Comparison of ENCODE assay signal across 8 cellular contexts in genomic region chr10:78215645-78216044, GRCh38.
DNase-seq lines count a peak whose midpoint lies in the region; ATAC-seq and TF ChIP-seq lines count a peak whose summit lies in the region.

No MANE protein-coding gene starts in this region.

- H3K79me2 ChIP-seq in OCI-LY3 (ENCODE audit: low read length), result peaks cover 63% of the 10 kb centered on the region

- H3K4me2 ChIP-seq in OCI-LY3 (ENCODE audit: low read length), result peak overlapping the region; percentile 45

- TF ChIP-seq EP300 in gastroesophageal sphincter (IDR thresholded peaks at IDR 0.05), result no peak

- H3K27me3 ChIP-seq in OCI-LY3 (ENCODE audit: low read depth, low read length) (no peaks in the 10 kb centered on the region), gastroesophageal sphincter (no peaks in the 10 kb centered on the region), psoas muscle (ENCODE audit: insufficient read depth in 3 of 3, low read length in 2 of 3) (no peaks in the 10 kb centered on the region)

- H3K9ac ChIP-seq in OCI-LY3 (ENCODE audit: low read length), result peak overlapping the region; percentile 6; the same call in 1 of the 2 replicates

- no peak overlapping the region for H3K27ac ChIP-seq in OCI-LY3 (ENCODE audit: low read length)
- H3K27ac ChIP-seq in gastroesophageal sphincter, result peak overlapping the region; percentile 61 to 88 (median 80)
- no peak overlapping the region for H3K27ac ChIP-seq in psoas muscle

- intact Hi-C loops in psoas muscle (cut with DNase I), result loop anchor here (5.0 to 10.0 kb wide), 2 partner anchors 439 to 982 kb away; no protein-coding TSS in a partner anchor

- no peaks in the 10 kb centered on the region for H4K20me1 ChIP-seq in OCI-LY3 (ENCODE audit: insufficient read depth, low read length)

- TF ChIP-seq CTCF in OCI-LY3 (IDR thresholded peaks at IDR 0.05; ENCODE audit: low read depth, low read length), result no peak
- peak in 2 of 4 experiments; percentile 11 to 12 for TF ChIP-seq CTCF in gastroesophageal sphincter (IDR thresholded peaks at IDR 0.05)
- TF ChIP-seq CTCF in psoas muscle (IDR thresholded peaks at IDR 0.05), result no peak

- H3K36me3 ChIP-seq in OCI-LY3 (replicated peaks; ENCODE audit: low read depth, low read length) (peaks cover 39% of the 10 kb centered on the region), gastroesophageal sphincter (no peaks in the 10 kb centered on the region), psoas muscle (ENCODE audit: insufficient read depth in 1 of 2, low read depth in 1 of 2) (no peaks in the 10 kb centered on the region)

- DNase-seq in GM04504 (ENCODE audit: low read depth) (peak; percentile 56), psoas muscle (peak; percentile 66 to 83), D341Med (ENCODE audit: low spot score) (no peak), GM19240 (ENCODE audit: insufficient read length, low spot score) (no peak)

- no peak for TF ChIP-seq POLR2A in gastroesophageal sphincter (IDR thresholded peaks at IDR 0.05)

- ATAC-seq in gastroesophageal sphincter, result peak; percentile 90
- ATAC-seq in psoas muscle, result peak; percentile 65 to 91 (median 76)
- ATAC-seq in HG03108 (IDR thresholded peaks at IDR 0.05; ENCODE audit: unreplicated experiment), result no peak
- no peak for ATAC-seq in HG03432 (IDR thresholded peaks at IDR 0.05; ENCODE audit: unreplicated experiment)

- no peaks in the 10 kb centered on the region for H3K9me3 ChIP-seq in OCI-LY3 (ENCODE audit: insufficient read depth, low read length)
- H3K9me3 ChIP-seq in gastroesophageal sphincter, result no peaks in the 10 kb centered on the region
- no peaks in the 10 kb centered on the region for H3K9me3 ChIP-seq in psoas muscle

- 10 to 11% methylated on average over 4 to 5 of the region's 12 CpGs for WGBS in gastroesophageal sphincter (ENCODE audit: low coverage in 1 of 2), 2 donors
- 8 to 22% (median 16%) methylated on average over 12 of the region's 12 CpGs for WGBS in psoas muscle, 3 donors

- H3K4me3 ChIP-seq in OCI-LY3 (ENCODE audit: low read length) (peak overlapping the region; percentile 11; the same call in 1 of the 2 replicates), gastroesophageal sphincter (no peak overlapping the region), psoas muscle (peak overlapping the region; percentile 15)

- peaks cover 63% of the 10 kb centered on the region for H3K4me1 ChIP-seq in OCI-LY3 (ENCODE audit: low read length)
- peaks cover 3 to 61% (median 24%) of the 10 kb centered on the region in 3 donors for H3K4me1 ChIP-seq in gastroesophageal sphincter
- H3K4me1 ChIP-seq in psoas muscle, result peaks cover 18% of the 10 kb centered on the region

- no peak overlapping the region for H2AFZ ChIP-seq in OCI-LY3 (ENCODE audit: low read depth, low read length)

Comparison
In these comparisons a context has a peak if more than half of its experiments do, and no peak if none do; other contexts are left out.
1. DNase-seq: peak in GM04504 (single experiment) and psoas muscle (2 of 2); none in D341Med (single experiment) and GM19240 (single experiment).
2. H3K27ac ChIP-seq: peak in gastroesophageal sphincter (4 of 4); none in OCI-LY3 (single experiment) and psoas muscle (single experiment).
3. H3K4me3 ChIP-seq: peak in OCI-LY3 (single experiment) and psoas muscle (single experiment); none in gastroesophageal sphincter (0 of 2).
4. ATAC-seq: peak in gastroesophageal sphincter (single experiment) and psoas muscle (4 of 4); none in HG03108 (single experiment) and HG03432 (single experiment).